In the genomic region with DNA sequence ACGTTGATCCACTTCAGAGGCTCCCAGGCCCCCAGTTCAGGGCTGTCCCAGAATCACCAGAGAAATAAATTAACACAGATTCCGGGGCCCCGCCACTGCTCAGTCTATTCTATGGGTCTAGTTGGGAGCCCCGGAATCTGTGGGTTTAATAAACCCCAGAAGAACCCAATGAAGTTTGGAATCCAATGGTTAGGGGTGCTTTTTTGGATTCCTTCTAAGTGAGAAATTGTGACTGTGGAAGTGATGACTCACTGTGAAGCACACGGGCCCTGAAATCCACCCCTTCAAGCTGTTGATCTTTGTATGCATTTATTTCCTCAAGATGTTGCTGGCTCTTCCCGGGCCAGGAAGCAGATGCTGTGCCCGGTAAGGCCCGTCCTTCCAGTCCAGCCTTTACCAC, we compare ENCODE assay signal across 9 cellular contexts. TPM values are rescaled to one million over a fixed set of nuclear protein-coding genes. Genes with fewer than 3 reads are reported as not detected.
DNase-seq lines count a peak whose midpoint lies in the region; ATAC-seq and TF ChIP-seq lines count a peak whose summit lies in the region.
"Had no signal": no experiment of that assay in that cellular context is flagged by ENCODE, and none has a peak within 500 bp of the region (broad histone marks: within the 10 kb centered on the region; RNA-seq: fewer than 3 reads in every experiment).

No MANE protein-coding gene starts in this region.

- POLR2A ChIA-PET in A673 (lab: Charles Lee; ENCODE audit: low non-redundant PET) = no interaction called here

- peaks cover 3% of the 10 kb centered on the region for H3K4me1 ChIP-seq in A673 (ENCODE audit: insufficient read depth, low read length, poor library complexity, severe bottlenecking)
- H3K4me1 ChIP-seq in adipocyte (ENCODE audit: control insufficient read depth, insufficient read depth, low read length) = no peaks in the 10 kb centered on the region
- no peaks in the 10 kb centered on the region for H3K4me1 ChIP-seq in lower lobe of right lung

- no peaks in the 10 kb centered on the region for H3K27me3 ChIP-seq in A673 (replicated peaks; ENCODE audit: insufficient read depth, low read depth, low read length, poor library complexity)
- H3K27me3 ChIP-seq in adipocyte (replicated peaks; ENCODE audit: control insufficient read depth, insufficient read depth, low read length) = peaks cover 12% of the 10 kb centered on the region
- H3K27me3 ChIP-seq in lower lobe of right lung (ENCODE audit: low read depth) = no peaks in the 10 kb centered on the region

- H3K36me3 ChIP-seq in A673 (ENCODE audit: insufficient read depth, low read length, poor library complexity, severe bottlenecking) (no peaks in the 10 kb centered on the region), adipocyte (ENCODE audit: control insufficient read depth, insufficient read depth, low read length, severe bottlenecking) (no peaks in the 10 kb centered on the region), lower lobe of right lung (no peaks in the 10 kb centered on the region)

- H3K4me3 ChIP-seq in A673 (ENCODE audit: low read depth, low read length, poor library complexity, severe bottlenecking) (no peak overlapping the region), HFF-Myc (replicated peaks; ENCODE audit: low read depth, low read length) (no peak overlapping the region), adipocyte (ENCODE audit: low read length) (no peak overlapping the region), foreskin fibroblast (ENCODE audit: low read depth in 1 of 2, low read length in 2 of 2) (no peak overlapping the region), lower lobe of right lung (no peak overlapping the region)

- ATAC-seq in HG03280 (IDR thresholded peaks at IDR 0.05; ENCODE audit: unreplicated experiment) (no peak), lower lobe of right lung (no peak)

- no peak overlapping the region for H3K27ac ChIP-seq in A673 (ENCODE audit: low read depth, low read length, poor library complexity, severe bottlenecking)
- H3K27ac ChIP-seq in lower lobe of right lung = no peak overlapping the region

- no peak overlapping the region for H3K9ac ChIP-seq in adipocyte (ENCODE audit: low read length)

- CTCF ChIA-PET in A673 (lab: Charles Lee) = interaction anchor here (1.1 to 1.3 kb wide), 2 partner anchors 861 to 1212 kb away, joined by 9 to 11 read pairs; no protein-coding TSS in a partner anchor

- intact Hi-C loops in A673 (cut with micrococcal nuclease; ENCODE audit: unreplicated experiment) = loop anchor here (1.0 to 10.0 kb wide), 6 partner anchors 384 to 1387 kb away; no protein-coding TSS in a partner anchor
- intact Hi-C loops in lower lobe of right lung (cut with DNase I) = no loop called here

- no peaks in the 10 kb centered on the region for H3K9me3 ChIP-seq in A673 (ENCODE audit: low read depth, low read length, poor library complexity, severe bottlenecking)
- H3K9me3 ChIP-seq in adipocyte (ENCODE audit: control insufficient read depth, low read length) = no peaks in the 10 kb centered on the region
- H3K9me3 ChIP-seq in lower lobe of right lung = no peaks in the 10 kb centered on the region

- no TSS peak for BruUV-seq in A673 (replicated peaks; lab: Mats Ljungman, UMichigan)

- DNase-seq in A673 (ENCODE audit: low spot score) = peak; percentile 10
- DNase-seq in HFF-Myc (ENCODE audit: extremely low read depth, low read depth) = peak; percentile 17
- DNase-seq in adipocyte (ENCODE audit: low read depth) = peak; percentile 64
- DNase-seq in foreskin fibroblast = peak; percentile 71 to 86
- no peak for DNase-seq in ureter (ENCODE audit: low spot score)
- DNase-seq in NCI-H1694 (lab: John Stamatoyannopoulos, UW) = no peak
- no peak for DNase-seq in lower lobe of right lung

- TF ChIP-seq CTCF in A673 (conservative IDR thresholded peaks at IDR 0.05; ENCODE audit: low read depth, low read length) = no peak
- TF ChIP-seq CTCF in HFF-Myc (IDR thresholded peaks at IDR 0.05; ENCODE audit: low read depth, low read length, missing control alignments) = no peak
- no peak for TF ChIP-seq CTCF in foreskin fibroblast (IDR thresholded peaks at IDR 0.05; ENCODE audit: low read depth, low read length)
- TF ChIP-seq CTCF in lower lobe of right lung (IDR thresholded peaks at IDR 0.05) = no peak

RNA-seq across cellular contexts. Expression of a gene that starts 57.3 kb away (rescaled TPM):
- total RNA-seq in A673 (2021) = not detected in 2 replicates
- total RNA-seq in ureter = 4.9 TPM
- 0.15 TPM for total RNA-seq in lower lobe of right lung
- total RNA-seq: B cell had no signal

Comparison
In these comparisons a context has a peak if more than half of its experiments do, and no peak if none do; other contexts are left out.
1. DNase-seq: peak in A673 (single experiment), HFF-Myc (single experiment), adipocyte (single experiment) and foreskin fibroblast (2 of 2); none in ureter (single experiment), NCI-H1694 (single experiment) and lower lobe of right lung (single experiment).